In the genomic region with DNA sequence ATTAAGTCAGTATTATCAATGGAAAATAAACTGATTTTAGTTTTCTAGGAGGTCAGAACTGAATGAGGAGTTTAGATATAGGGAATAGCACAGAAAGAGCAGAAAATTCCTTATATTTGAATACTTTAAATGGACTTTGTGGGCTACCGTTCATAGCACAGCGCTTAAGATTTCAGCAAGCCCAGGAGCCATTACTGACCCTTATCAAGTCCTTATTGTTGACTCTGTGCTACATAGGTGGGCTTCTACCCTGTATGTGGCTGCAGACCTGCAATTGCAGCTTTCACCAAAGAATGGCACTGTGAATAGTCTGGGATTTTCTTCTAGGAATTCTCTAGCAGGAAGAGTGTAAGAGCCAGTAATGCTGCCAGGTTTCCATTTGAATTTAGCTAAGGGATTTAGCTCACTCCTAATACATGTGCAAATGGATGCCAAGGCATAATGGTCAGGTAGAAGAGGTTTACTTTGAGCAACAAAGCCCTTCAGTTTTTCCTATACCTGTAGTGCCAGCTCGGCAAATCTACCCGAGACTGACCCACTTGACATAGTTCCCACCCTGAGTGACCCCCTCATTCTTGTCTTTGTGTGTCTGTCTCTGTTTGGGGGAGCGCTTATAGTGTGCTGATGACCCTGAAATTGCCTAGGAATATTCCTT, we compare ENCODE assay signal across 10 cellular contexts. TPM values are rescaled to one million over a fixed set of nuclear protein-coding genes. Genes with fewer than 3 reads are reported as not detected.
DNase-seq lines count a peak whose midpoint lies in the region; ATAC-seq, FAIRE-seq and TF ChIP-seq lines count a peak whose summit lies in the region.
"Had no signal": no experiment of that assay in that cellular context is flagged by ENCODE, and none has a peak within 500 bp of the region (broad histone marks: within the 10 kb centered on the region; RNA-seq: fewer than 3 reads in every experiment).

No MANE protein-coding gene starts in this region.

- H3K27ac Mint-ChIP-seq in endothelial cell (ENCODE audit: unreplicated experiment): peak overlapping the region; percentile 81

- H3K4me1 ChIP-seq in MM.1S (ENCODE audit: low read length) (no peaks in the 10 kb centered on the region), HepG2 (ENCODE audit: insufficient read depth, low read length) (peaks cover 40% of the 10 kb centered on the region), skeletal muscle tissue (ENCODE audit: control insufficient read depth in 3 of 3, insufficient read depth in 3 of 3, low read length in 3 of 3) (peaks cover 18 to 27% (median 18%) of the 10 kb centered on the region in 3 donors), osteoblast (ENCODE audit: insufficient read depth, low read length) (peaks cover 13% of the 10 kb centered on the region)

- H3K9me3 Mint-ChIP-seq in endothelial cell (ENCODE audit: unreplicated experiment): no peaks in the 10 kb centered on the region
- H3K9me3 Mint-ChIP-seq: naive B cell had no signal

- H3K9ac ChIP-seq in MM.1S (ENCODE audit: low read length) (no peak overlapping the region), HepG2 (ENCODE audit: insufficient read depth, low read depth, low read length) (peak overlapping the region; percentile 61), skeletal muscle tissue (ENCODE audit: low read depth in 1 of 3, low read length in 3 of 3) (peak overlapping the region in 2 of 3 donors; percentile 34 to 40)

- CTCF ChIA-PET in HepG2 (lab: Yijun Ruan, JAX; ENCODE audit: low intra/inter-chr PET ratio, low total read pairs) (interaction anchor here (1.4 to 1.9 kb wide), 2 partner anchors 51 to 104 kb away, joined by 7 to 10 read pairs; partner anchors contain the start of genes CFAP68 and FDXACB1), HEK293T (lab: Yijun Ruan, JAX) (interaction anchor here (0.7 to 1.6 kb wide), 8 partner anchors 44 to 356 kb away, joined by 3 to 7 read pairs (median 5); no protein-coding TSS in a partner anchor)

- H3K9me2 ChIP-seq in MM.1S (replicated peaks; ENCODE audit: insufficient read depth, low read length): no peaks in the 10 kb centered on the region

- H3K27ac ChIP-seq in MM.1S (ENCODE audit: low read length): no peak overlapping the region
- peak overlapping the region; percentile 78 for H3K27ac ChIP-seq in HepG2 (ENCODE audit: extremely low read length, insufficient read depth, low read length)
- no peak overlapping the region for H3K27ac ChIP-seq in skeletal muscle tissue (ENCODE audit: low read depth, low read length)
- no peak overlapping the region for H3K27ac ChIP-seq in osteoblast (ENCODE audit: low read depth, low read length)

- FAIRE-seq in HepG2 (lab: Jason Lieb, UNC): no peak
- FAIRE-seq: GM19239 had no signal

- H3K36me3 ChIP-seq in MM.1S (replicated peaks; ENCODE audit: insufficient read depth, low read length) (no peaks in the 10 kb centered on the region), HepG2 (replicated peaks in 1 of 2; ENCODE audit: control insufficient read depth in 1 of 2, insufficient read depth in 2 of 2, low read length in 2 of 2) (peaks cover 0 to 29% of the 10 kb centered on the region in 2 experiments; a peak in 2 of 5 replicates), skeletal muscle tissue (ENCODE audit: control insufficient read depth in 3 of 3, insufficient read depth in 3 of 3, low read length in 3 of 3) (peaks cover 0 to 13% (median 2%) of the 10 kb centered on the region in 3 donors), osteoblast (ENCODE audit: insufficient read depth, low read length) (peaks cover 32% of the 10 kb centered on the region)

- H3K4me3 ChIP-seq in MM.1S (ENCODE audit: low read length) (no peak overlapping the region), HepG2 (replicated peaks in 1 of 3; ENCODE audit: insufficient read depth in 1 of 3, low read depth in 2 of 3, low read length in 3 of 3) (peak overlapping the region in 1 of 3 experiments; percentile 48; a peak in 2 of 6 replicates), skeletal muscle tissue (ENCODE audit: low read length in 3 of 3) (no peak overlapping the region), osteoblast (ENCODE audit: insufficient read depth, low read length) (no peak overlapping the region)

- peak overlapping the region; percentile 46; the same call in 1 of the 2 replicates for H2AFZ ChIP-seq in MM.1S (ENCODE audit: low read length)
- H2AFZ ChIP-seq in HepG2 (ENCODE audit: low read length): peak overlapping the region; percentile 49
- H2AFZ ChIP-seq in osteoblast (ENCODE audit: low read length): no peak overlapping the region

- TF ChIP-seq CTCF in MM.1S (IDR thresholded peaks at IDR 0.05; ENCODE audit: low read length) (no peak), endothelial cell (IDR thresholded peaks at IDR 0.05; ENCODE audit: unreplicated experiment) (no peak), HepG2 (CRISPR knock-in tag; IDR thresholded peaks at IDR 0.05) (no peak), osteoblast (IDR thresholded peaks at IDR 0.05; ENCODE audit: extremely low read depth, low read depth, low read length) (no peak)

- H3K4me2 ChIP-seq in MM.1S (ENCODE audit: low read depth, low read length) (no peak overlapping the region), HepG2 (ENCODE audit: low read depth, low read length) (peak overlapping the region; percentile 72), osteoblast (ENCODE audit: insufficient read depth, low read length) (no peak overlapping the region)

- no peaks in the 10 kb centered on the region for H3K79me2 ChIP-seq in MM.1S (ENCODE audit: low read length)
- no peaks in the 10 kb centered on the region for H3K79me2 ChIP-seq in HepG2 (ENCODE audit: insufficient read depth, low read length)
- peaks cover 23% of the 10 kb centered on the region for H3K79me2 ChIP-seq in osteoblast (ENCODE audit: insufficient read depth, low read length)

- peak overlapping the region; percentile 37 for H3K4me3 Mint-ChIP-seq in endothelial cell (ENCODE audit: unreplicated experiment)
- H3K4me3 Mint-ChIP-seq: naive B cell had no signal

- H3K27me3 Mint-ChIP-seq in endothelial cell (ENCODE audit: unreplicated experiment): peaks cover 8% of the 10 kb centered on the region

- POLR2A ChIA-PET in HepG2 (lab: Yijun Ruan, JAX) (interaction anchor here (0.6 to 3.0 kb wide), 19 partner anchors 11 to 111 kb away, joined by 3 to 18 read pairs (median 5); partner anchors contain the start of genes ALG9, C11orf52, DIXDC1 and DLAT), HEK293T (lab: Yijun Ruan, JAX) (interaction anchor here (0.7 kb wide), 1 partner anchor 56 kb away, joined by 3 read pairs; no protein-coding TSS in a partner anchor)

- no peaks in the 10 kb centered on the region for H3K27me3 ChIP-seq in MM.1S (replicated peaks; ENCODE audit: insufficient read depth, low read length)
- H3K27me3 ChIP-seq in HepG2 (ENCODE audit: control insufficient read depth in 1 of 2, insufficient read depth in 2 of 2, low read length in 2 of 2): no peaks in the 10 kb centered on the region
- no peaks in the 10 kb centered on the region for H3K27me3 ChIP-seq in skeletal muscle tissue (ENCODE audit: control insufficient read depth in 3 of 3, insufficient read depth in 3 of 3, low read length in 3 of 3)
- no peaks in the 10 kb centered on the region for H3K27me3 ChIP-seq in osteoblast (ENCODE audit: insufficient read depth, low read length)

- no peak for TF ChIP-seq RAD21 in HepG2 (CRISPR knock-in tag; IDR thresholded peaks at IDR 0.05)

- DNase-seq in MM.1S: no peak
- no peak for DNase-seq in endothelial cell (ENCODE audit: low spot score)
- DNase-seq in HepG2 (ENCODE audit: low spot score): no peak
- DNase-seq in NCI-H1105 (lab: John Stamatoyannopoulos, UW): no peak
- DNase-seq in osteoblast (ENCODE audit: insufficient read length, low spot score, missing footprints): no peak
- no peak for DNase-seq in HEK293T (ENCODE audit: extremely low spot score)

- H3K36me3 Mint-ChIP-seq in endothelial cell (ENCODE audit: low read depth, unreplicated experiment): peaks cover 3% of the 10 kb centered on the region
- H3K36me3 Mint-ChIP-seq: naive B cell had no signal

- H3K9me3 ChIP-seq in MM.1S (replicated peaks; ENCODE audit: insufficient read depth, low read length) (no peaks in the 10 kb centered on the region), HepG2 (ENCODE audit: low read length) (no peaks in the 10 kb centered on the region), skeletal muscle tissue (ENCODE audit: control insufficient read depth in 3 of 3, low read length in 3 of 3) (no peaks in the 10 kb centered on the region), osteoblast (ENCODE audit: low read depth, low read length) (no peaks in the 10 kb centered on the region)

- peaks cover 14% of the 10 kb centered on the region for H3K4me1 Mint-ChIP-seq in endothelial cell (ENCODE audit: unreplicated experiment)

- H3F3A ChIP-seq in MM.1S (ENCODE audit: insufficient read depth, low read length): no peaks in the 10 kb centered on the region

- TF ChIP-seq EP300 in HepG2 (IDR thresholded peaks at IDR 0.05; ENCODE audit: low read depth in 2 of 2, low read length in 2 of 2) (no peak), HepG2 (CRISPR knock-in tag; IDR thresholded peaks at IDR 0.05; ENCODE audit: borderline replicate concordance) (no peak)

- in situ Hi-C loops in HepG2 (cut with HindIII; ENCODE audit: extremely low pct_ligation_motif_present, low pct_unique_long_range_greater_than_20kb): no loop called here

- H4K20me1 ChIP-seq in MM.1S (ENCODE audit: insufficient read depth, low read length) (no peaks in the 10 kb centered on the region), HepG2 (ENCODE audit: insufficient read depth, low read length) (no peaks in the 10 kb centered on the region), osteoblast (ENCODE audit: insufficient read depth, low read length) (no peaks in the 10 kb centered on the region)

- TF ChIP-seq POLR2A in HepG2 (IDR thresholded peaks at IDR 0.05; ENCODE audit: insufficient read depth in 1 of 2, low read depth in 2 of 2, low read length in 2 of 2): no peak

- BruUV-seq in HepG2 (replicated peaks; lab: Mats Ljungman, UMichigan): no TSS peak

- WGBS in HepG2 (ENCODE audit: low lambda C conversion rate): 75% methylated on average over 4 of the region's 5 CpGs

- intact Hi-C loops in HepG2 (cut with micrococcal nuclease; ENCODE audit: unreplicated experiment): loop anchor here (1.0 to 2.0 kb wide), 4 partner anchors 42 to 104 kb away; partner anchors contain the start of gene DLAT

- ATAC-seq in HepG2: peak; percentile 8; the same call in 2 of the 3 replicates
- ATAC-seq in activated CD4-positive, CD25-positive, alpha-beta regulatory T cell treated with anti-CD3 and anti-CD28 coated beads, Interleukin-2, amount 50 U/mL, for 24 hours: no peak

RNA-seq across cellular contexts. Expression of gene DLAT, which starts 42.5 kb away (rescaled TPM):
- total RNA-seq in endothelial cell (ENCODE audit: unreplicated experiment) (28.2 TPM), HepG2 (2016; rRNA removed; fragmentation: Illumina TruSeq; extraction: Trizol) (62.2 and 73.2 TPM in 2 replicates), skeletal muscle tissue (37.6 TPM), osteoblast (35.7 and 36.6 TPM in 2 replicates)
- 15.1 and 15.7 TPM in 2 replicates for total RNA-seq in HepG2 (2016; cell fraction: cytosol; rRNA removed; fragmentation: Illumina TruSeq; extraction: Trizol; ENCODE audit: low read depth)
- 63.4 and 67.7 TPM in 2 replicates for total RNA-seq in HepG2 (2016; cell fraction: insoluble cytoplasmic fraction; rRNA removed; fragmentation: Illumina TruSeq; extraction: Trizol)
- total RNA-seq in HepG2 (2016; cell fraction: membrane; rRNA removed; fragmentation: Illumina TruSeq; extraction: Trizol): 30.4 and 35.5 TPM in 2 replicates
- total RNA-seq in HepG2 (2016; cell fraction: nucleus; rRNA removed; fragmentation: Illumina TruSeq; extraction: Trizol): 32.8 and 36.5 TPM in 2 replicates
- polyA plus RNA-seq in HepG2 (2011; rRNA removed): 21.5 and 26.4 TPM in 2 replicates
- polyA plus RNA-seq in HepG2 (2011; cell fraction: cytosol; rRNA removed): 15.5 and 18.8 TPM in 2 replicates
- polyA plus RNA-seq in HepG2 (2011; cell fraction: nucleus; rRNA removed): 9.0 and 9.7 TPM in 2 replicates
- 19.8 and 28.1 TPM in 2 replicates for polyA plus RNA-seq in HepG2 (2012)
- 7.9 TPM in 2 replicates for polyA plus RNA-seq in HepG2 (2016; cell fraction: cytosol; fragmentation: Illumina TruSeq; extraction: Trizol; ENCODE audit: low read depth)
- polyA plus RNA-seq in HepG2 (2016; cell fraction: insoluble cytoplasmic fraction; fragmentation: Illumina TruSeq; extraction: Trizol; ENCODE audit: low read depth): 71.4 and 72.1 TPM in 2 replicates
- 18.4 and 21.2 TPM in 2 replicates for polyA plus RNA-seq in HepG2 (2016; cell fraction: membrane; fragmentation: Illumina TruSeq; extraction: Trizol; ENCODE audit: low read depth)
- polyA plus RNA-seq in HepG2 (2016; cell fraction: nucleus; fragmentation: Illumina TruSeq; extraction: Trizol; ENCODE audit: insufficient read depth, low read depth): 37.6 and 38.9 TPM in 2 replicates
- polyA minus RNA-seq in HepG2 (2011; rRNA and poly(A)+ RNA removed; ENCODE audit: low replicate concordance): 27.1 and 37.7 TPM in 2 replicates
- 30.4 and 33.5 TPM in 2 replicates for polyA minus RNA-seq in HepG2 (2011; cell fraction: cytosol; rRNA and poly(A)+ RNA removed)
- polyA minus RNA-seq in HepG2 (2011; cell fraction: nucleus; rRNA and poly(A)+ RNA removed): 24.3 and 31.8 TPM in 2 replicates

RNA-seq across cellular contexts. Expression of gene DIXDC1, which starts 45.5 kb away (rescaled TPM):
- total RNA-seq in endothelial cell (ENCODE audit: unreplicated experiment): 6.2 TPM
- 25.0 and 29.7 TPM in 2 replicates for total RNA-seq in HepG2 (2016; rRNA removed; fragmentation: Illumina TruSeq; extraction: Trizol)
- 3.1 and 3.8 TPM in 2 replicates for total RNA-seq in HepG2 (2016; cell fraction: cytosol; rRNA removed; fragmentation: Illumina TruSeq; extraction: Trizol; ENCODE audit: low read depth)
- 25.9 and 27.6 TPM in 2 replicates for total RNA-seq in HepG2 (2016; cell fraction: insoluble cytoplasmic fraction; rRNA removed; fragmentation: Illumina TruSeq; extraction: Trizol)
- total RNA-seq in HepG2 (2016; cell fraction: membrane; rRNA removed; fragmentation: Illumina TruSeq; extraction: Trizol): 9.8 and 10.5 TPM in 2 replicates
- total RNA-seq in HepG2 (2016; cell fraction: nucleus; rRNA removed; fragmentation: Illumina TruSeq; extraction: Trizol): 23.5 and 24.4 TPM in 2 replicates
- 7.8 and 10.4 TPM in 2 replicates for polyA plus RNA-seq in HepG2 (2011; rRNA removed)
- 5.8 and 6.4 TPM in 2 replicates for polyA plus RNA-seq in HepG2 (2011; cell fraction: cytosol; rRNA removed)
- 8.3 and 10.8 TPM in 2 replicates for polyA plus RNA-seq in HepG2 (2011; cell fraction: nucleus; rRNA removed)
- 5.4 and 8.1 TPM in 2 replicates for polyA plus RNA-seq in HepG2 (2012)
- polyA plus RNA-seq in HepG2 (2016; cell fraction: cytosol; fragmentation: Illumina TruSeq; extraction: Trizol; ENCODE audit: low read depth): 0.92 and 1.2 TPM in 2 replicates
- polyA plus RNA-seq in HepG2 (2016; cell fraction: insoluble cytoplasmic fraction; fragmentation: Illumina TruSeq; extraction: Trizol; ENCODE audit: low read depth): 18.3 and 18.5 TPM in 2 replicates
- polyA plus RNA-seq in HepG2 (2016; cell fraction: membrane; fragmentation: Illumina TruSeq; extraction: Trizol; ENCODE audit: low read depth): 3.9 and 4.0 TPM in 2 replicates
- polyA plus RNA-seq in HepG2 (2016; cell fraction: nucleus; fragmentation: Illumina TruSeq; extraction: Trizol; ENCODE audit: insufficient read depth, low read depth): 15.8 and 16.2 TPM in 2 replicates
- 14.7 and 35.3 TPM in 2 replicates for polyA minus RNA-seq in HepG2 (2011; rRNA and poly(A)+ RNA removed; ENCODE audit: low replicate concordance)
- 13.1 and 16.2 TPM in 2 replicates for polyA minus RNA-seq in HepG2 (2011; cell fraction: cytosol; rRNA and poly(A)+ RNA removed)
- polyA minus RNA-seq in HepG2 (2011; cell fraction: nucleus; rRNA and poly(A)+ RNA removed): 27.1 and 33.9 TPM in 2 replicates
- 23.0 TPM for total RNA-seq in skeletal muscle tissue
- 27.4 and 28.6 TPM in 2 replicates for total RNA-seq in osteoblast
